8 cellular contexts compared by ENCODE assay signal in the genomic region with DNA sequence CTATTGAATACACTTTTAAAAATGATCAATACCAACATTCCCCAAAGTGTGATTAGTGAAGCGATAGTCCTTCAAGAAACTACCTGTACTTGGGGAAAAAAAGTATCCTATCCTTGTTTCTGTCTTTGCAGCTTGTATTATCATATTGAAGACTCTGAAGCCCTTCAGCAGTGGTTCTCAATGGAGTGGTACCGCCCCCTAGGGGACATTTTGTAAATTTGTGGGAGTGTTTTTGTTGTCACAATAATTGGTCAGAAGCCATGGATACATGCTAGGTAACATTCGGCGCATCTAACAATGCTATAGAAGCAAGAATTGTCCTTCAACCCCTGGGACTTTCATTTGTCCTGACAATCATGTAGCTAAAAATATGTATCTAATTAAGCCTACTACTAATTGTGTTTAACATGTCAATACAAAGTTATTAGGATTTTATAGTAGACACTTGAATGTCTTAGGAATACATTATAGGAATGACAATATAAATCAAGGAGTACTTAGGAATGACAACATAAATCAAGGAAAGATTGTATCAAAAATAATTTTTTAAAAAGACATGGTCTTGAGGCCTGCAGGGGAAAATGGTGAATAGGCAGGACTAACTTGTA. TPM values are rescaled to one million over a fixed set of nuclear protein-coding genes. Genes with fewer than 3 reads are reported as not detected.
DNase-seq lines count a peak whose midpoint lies in the region; ATAC-seq, FAIRE-seq and TF ChIP-seq lines count a peak whose summit lies in the region.

No MANE protein-coding gene starts in this region.

- FAIRE-seq in GM12892 (lab: Jason Lieb, UNC) = peak; percentile 51

- peak; percentile 89 for TF ChIP-seq CTCF in C4-2B (conservative IDR thresholded peaks at IDR 0.05)

- H3K27ac ChIP-seq in C4-2B = no peak overlapping the region

- peaks cover 39% of the 10 kb centered on the region for H3K36me3 Mint-ChIP-seq in activated naive CD8-positive, alpha-beta T cell treated with anti-CD3 and anti-CD28 coated beads for 36 hours

- H3K27me3 Mint-ChIP-seq in activated naive CD8-positive, alpha-beta T cell treated with anti-CD3 and anti-CD28 coated beads for 36 hours = no peaks in the 10 kb centered on the region

- no peak overlapping the region for H3K4me3 Mint-ChIP-seq in activated naive CD8-positive, alpha-beta T cell treated with anti-CD3 and anti-CD28 coated beads for 36 hours

- no peaks in the 10 kb centered on the region for H3K4me1 Mint-ChIP-seq in activated naive CD8-positive, alpha-beta T cell treated with anti-CD3 and anti-CD28 coated beads for 36 hours

- peak; percentile 4 for DNase-seq in GM12892 (ENCODE audit: insufficient read length)
- DNase-seq in NCI-H748 (lab: John Stamatoyannopoulos, UW; ENCODE audit: unreplicated experiment) = peak; percentile 84
- DNase-seq in activated naive CD8-positive, alpha-beta T cell treated with anti-CD3 and anti-CD28 coated beads for 36 hours = peak; percentile 31
- peak; percentile 48 for DNase-seq in inferior parietal cortex (ENCODE audit: extremely low spot score)
- DNase-seq in stimulated activated CD8-positive, alpha-beta memory T cell treated with anti-CD3 and anti-CD28 coated beads, Interleukin-4, amount 100 ng/mL, for 48 hours = peak; percentile 66
- no peak for DNase-seq in GM19240 (ENCODE audit: insufficient read length, low spot score)

- no peak for TF ChIP-seq POLR2A in GM12892 (IDR thresholded peaks at IDR 0.05; ENCODE audit: low read depth, low read length)

- H3K9me3 Mint-ChIP-seq in activated naive CD8-positive, alpha-beta T cell treated with anti-CD3 and anti-CD28 coated beads for 36 hours = peaks cover 25% of the 10 kb centered on the region

- ATAC-seq in HG02981 (IDR thresholded peaks at IDR 0.05; ENCODE audit: unreplicated experiment) = peak; percentile 80

- no peak overlapping the region for H3K27ac Mint-ChIP-seq in activated naive CD8-positive, alpha-beta T cell treated with anti-CD3 and anti-CD28 coated beads for 36 hours

RNA-seq across cellular contexts. Expression of a gene that starts 53.7 kb away (rescaled TPM):
- polyA plus RNA-seq in GM12892 (2012; ENCODE audit: missing spikeins) = 70.0 TPM
- 10 to 100 TPM; 89.3 to 97.7 TPM for total RNA-seq in activated naive CD8-positive, alpha-beta T cell treated with anti-CD3 and anti-CD28 coated beads for 36 hours
